Comparison of ENCODE assay signal across 11 cellular contexts in the genomic region with DNA sequence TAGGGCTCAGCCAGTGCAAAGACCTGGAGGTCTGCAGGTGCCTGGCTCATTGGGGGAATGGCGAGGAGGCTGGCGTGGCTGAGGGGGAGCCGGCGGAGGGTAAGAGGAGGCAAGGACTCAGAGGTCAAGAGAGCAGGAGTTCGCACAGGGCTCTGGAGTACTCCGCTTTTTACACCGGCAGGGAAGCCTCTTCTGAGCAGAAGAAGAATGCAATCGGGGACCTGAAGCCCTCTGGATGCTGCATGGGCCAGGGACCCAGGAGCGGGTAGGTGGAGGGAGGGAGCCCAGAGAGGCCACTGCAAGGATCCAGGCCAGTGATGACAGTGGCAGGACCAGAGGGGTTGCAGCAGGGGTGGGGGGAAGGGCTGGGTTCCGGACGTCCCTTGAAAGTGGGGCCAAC.
DNase-seq lines count a peak whose midpoint lies in the region; ATAC-seq and TF ChIP-seq lines count a peak whose summit lies in the region.
"Had no signal": no experiment of that assay in that cellular context is flagged by ENCODE, and none has a peak within 500 bp of the region (broad histone marks: within the 10 kb centered on the region; RNA-seq: fewer than 3 reads in every experiment).

No MANE protein-coding gene starts in this region.

- H3K27ac Mint-ChIP-seq in activated CD8-positive, alpha-beta memory T cell treated with anti-CD3 and anti-CD28 coated beads, Interleukin-2, amount 10 ng/mL, durations not matched to agents 7 days and 5 days, result no peak overlapping the region
- no peak overlapping the region for H3K27ac Mint-ChIP-seq in osteocyte (ENCODE audit: unreplicated experiment)
- H3K27ac Mint-ChIP-seq in activated T-cell treated with anti-CD3 and anti-CD28 coated beads, Interleukin-2, amount 50 U/mL, for 72 hours, result no peak overlapping the region
- H3K27ac Mint-ChIP-seq: CD4-positive, CD25-positive, alpha-beta regulatory T cell had no signal

- no peak for ATAC-seq in activated CD8-positive, alpha-beta memory T cell treated with anti-CD3 and anti-CD28 coated beads, Interleukin-2, amount 10 ng/mL, durations not matched to agents 7 days and 5 days
- no peak for ATAC-seq in activated T-cell treated with anti-CD3 and anti-CD28 coated beads, Interleukin-2, amount 50 U/mL, for 72 hours (replicated peaks in 1 of 2)
- ATAC-seq in HG02870 (IDR thresholded peaks at IDR 0.05; ENCODE audit: unreplicated experiment) (no peak), HG02884 (IDR thresholded peaks at IDR 0.05; ENCODE audit: unreplicated experiment) (no peak)

- TF ChIP-seq CTCF in coronary artery (IDR thresholded peaks at IDR 0.05) (no peak), osteocyte (IDR thresholded peaks at IDR 0.05) (no peak)

- peak; percentile 7 for DNase-seq in activated CD8-positive, alpha-beta memory T cell treated with anti-CD3 and anti-CD28 coated beads, Interleukin-2, amount 10 ng/mL, durations not matched to agents 7 days and 5 days
- no peak for DNase-seq in activated CD8-positive, alpha-beta memory T cell treated with anti-CD3 and anti-CD28 coated beads, Interleukin-2, amount 50 U/mL, for 48 hours
- DNase-seq in coronary artery (ENCODE audit: low spot score) (peak; percentile 38), osteocyte (ENCODE audit: extremely low spot score, unreplicated experiment) (peak; percentile 70)
- DNase-seq in activated T-cell treated with anti-CD3 and anti-CD28 coated beads, Interleukin-2, amount 50 U/mL, for 72 hours, result no peak
- DNase-seq: ACHN; CD4-positive, CD25-positive, alpha-beta regulatory T cell; IMR-90 had no signal

- H3K27ac ChIP-seq in coronary artery, result no peak overlapping the region
- H3K27ac ChIP-seq: BLaER1 treated with 17β-estradiol and CSF1 and Interleukin-3, amounts not matched to agents 10 nM and 100 nM had no signal

- peaks cover 14% of the 10 kb centered on the region for H3K27me3 Mint-ChIP-seq in activated CD8-positive, alpha-beta memory T cell treated with anti-CD3 and anti-CD28 coated beads, Interleukin-2, amount 10 ng/mL, durations not matched to agents 7 days and 5 days
- peaks cover 11% of the 10 kb centered on the region for H3K27me3 Mint-ChIP-seq in osteocyte (ENCODE audit: unreplicated experiment)
- no peaks in the 10 kb centered on the region for H3K27me3 Mint-ChIP-seq in activated T-cell treated with anti-CD3 and anti-CD28 coated beads, Interleukin-2, amount 50 U/mL, for 72 hours (ENCODE audit: low read depth)

- CTCF ChIA-PET in activated CD8-positive, alpha-beta memory T cell treated with anti-CD3 and anti-CD28 coated beads, Interleukin-2, amount 10 ng/mL, durations not matched to agents 7 days and 5 days (lab: Charles Lee), result interaction anchor here (0.6 kb wide), 1 partner anchor 148 kb away, joined by 3 read pairs; no protein-coding TSS in a partner anchor

- H3K36me3 Mint-ChIP-seq in activated CD8-positive, alpha-beta memory T cell treated with anti-CD3 and anti-CD28 coated beads, Interleukin-2, amount 10 ng/mL, durations not matched to agents 7 days and 5 days, result no peaks in the 10 kb centered on the region
- no peaks in the 10 kb centered on the region for H3K36me3 Mint-ChIP-seq in osteocyte (ENCODE audit: unreplicated experiment)
- H3K36me3 Mint-ChIP-seq in activated T-cell treated with anti-CD3 and anti-CD28 coated beads, Interleukin-2, amount 50 U/mL, for 72 hours (ENCODE audit: insufficient read depth in 2 of 2), result no peaks in the 10 kb centered on the region
- H3K36me3 Mint-ChIP-seq: CD4-positive, CD25-positive, alpha-beta regulatory T cell had no signal

- no peaks in the 10 kb centered on the region for H3K9me3 Mint-ChIP-seq in activated CD8-positive, alpha-beta memory T cell treated with anti-CD3 and anti-CD28 coated beads, Interleukin-2, amount 10 ng/mL, durations not matched to agents 7 days and 5 days (ENCODE audit: low read depth)
- H3K9me3 Mint-ChIP-seq in osteocyte (ENCODE audit: unreplicated experiment), result no peaks in the 10 kb centered on the region
- H3K9me3 Mint-ChIP-seq in activated T-cell treated with anti-CD3 and anti-CD28 coated beads, Interleukin-2, amount 50 U/mL, for 72 hours, result no peaks in the 10 kb centered on the region

- H3K4me3 Mint-ChIP-seq in activated CD8-positive, alpha-beta memory T cell treated with anti-CD3 and anti-CD28 coated beads, Interleukin-2, amount 10 ng/mL, durations not matched to agents 7 days and 5 days, result no peak overlapping the region
- H3K4me3 Mint-ChIP-seq in osteocyte (ENCODE audit: unreplicated experiment), result no peak overlapping the region
- no peak overlapping the region for H3K4me3 Mint-ChIP-seq in activated T-cell treated with anti-CD3 and anti-CD28 coated beads, Interleukin-2, amount 50 U/mL, for 72 hours
- H3K4me3 Mint-ChIP-seq: CD4-positive, CD25-positive, alpha-beta regulatory T cell had no signal

- no peak overlapping the region for H3K4me3 ChIP-seq in coronary artery
- H3K4me3 ChIP-seq: BLaER1 treated with 17β-estradiol and CSF1 and Interleukin-3, amounts not matched to agents 10 nM and 100 nM had no signal

- no peaks in the 10 kb centered on the region for H3K4me1 Mint-ChIP-seq in activated CD8-positive, alpha-beta memory T cell treated with anti-CD3 and anti-CD28 coated beads, Interleukin-2, amount 10 ng/mL, durations not matched to agents 7 days and 5 days
- H3K4me1 Mint-ChIP-seq in osteocyte (ENCODE audit: unreplicated experiment), result no peaks in the 10 kb centered on the region
- no peaks in the 10 kb centered on the region for H3K4me1 Mint-ChIP-seq in activated T-cell treated with anti-CD3 and anti-CD28 coated beads, Interleukin-2, amount 50 U/mL, for 72 hours (ENCODE audit: low read depth)

Comparison
In these comparisons a context has a peak if more than half of its experiments do, and no peak if none do; other contexts are left out.
1. DNase-seq: peak in activated CD8-positive, alpha-beta memory T cell treated with anti-CD3 and anti-CD28 coated beads, Interleukin-2, amount 10 ng/mL, durations not matched to agents 7 days and 5 days (single experiment), coronary artery (single experiment) and osteocyte (single experiment); none in activated CD8-positive, alpha-beta memory T cell treated with anti-CD3 and anti-CD28 coated beads, Interleukin-2, amount 50 U/mL, for 48 hours (single experiment) and activated T-cell treated with anti-CD3 and anti-CD28 coated beads, Interleukin-2, amount 50 U/mL, for 72 hours (0 of 2).